Comparison of ENCODE assay signal across 26 cellular contexts in genomic region chr13:97466782-97467181, GRCh38.
"Had no signal": no experiment of that assay in that cellular context is flagged by ENCODE, and none has a peak within 500 bp of the region (broad histone marks: within the 10 kb centered on the region; RNA-seq: fewer than 3 reads in every experiment).

No MANE protein-coding gene starts in this region.

- H3K36me3 ChIP-seq: thoracic aorta, upper lobe of right lung, uterus had no signal

- H2AFZ ChIP-seq: neural progenitor cell had no signal

- H3K9me3 ChIP-seq: esophagus muscularis mucosa, heart right ventricle, psoas muscle, sigmoid colon, spleen, thoracic aorta, tibial nerve, upper lobe of right lung, uterus had no signal

- H3K4me1 ChIP-seq: esophagus muscularis mucosa, neural progenitor cell, psoas muscle, sigmoid colon, upper lobe of right lung, uterus had no signal

- H3K27ac ChIP-seq: coronary artery, esophagus muscularis mucosa, heart right ventricle, neural progenitor cell, psoas muscle, sigmoid colon, thoracic aorta, tibial nerve, upper lobe of right lung, uterus had no signal

- DNase-seq: dermis blood vessel endothelial cell; effector memory CD4-positive, alpha-beta T cell; foreskin melanocyte; glutamatergic neuron; heart right ventricle; hippocampal formation; islet precursor cell; kidney glomerular epithelial cell; naive thymus-derived CD4-positive, alpha-beta T cell; posterior cingulate gyrus; psoas muscle; right cardiac atrium; sigmoid colon; spleen; stimulated activated CD4-positive, alpha-beta T cell treated with anti-CD3 and anti-CD28 coated beads, Interleukin-4, amount 100 ng/mL, for 4 hours; stimulated activated naive CD8-positive, alpha-beta T cell treated with anti-CD3 and anti-CD28 coated beads, Interleukin-15, Interleukin-2, amounts not matched to agents 100 U/mL and 50 U/mL, for 24 hours; upper lobe of right lung; uterus had no signal

- H3K4me2 ChIP-seq: neural progenitor cell had no signal

- H3K9ac ChIP-seq: neural progenitor cell had no signal

- ATAC-seq: heart right ventricle; naive thymus-derived CD4-positive, alpha-beta T cell; psoas muscle; right cardiac atrium; stimulated activated memory B cell treated with anti-CD40 and anti-IgM and Interleukin-4, amounts not matched to agents 10 μg/mL and 1 μg/mL and 100 μg/mL, for 72 hours; stimulated activated naive CD8-positive, alpha-beta T cell treated with anti-CD3 and anti-CD28 coated beads, Interleukin-15, Interleukin-2, amounts not matched to agents 100 U/mL and 50 U/mL, for 24 hours; upper lobe of right lung had no signal

- H3K27me3 ChIP-seq: esophagus muscularis mucosa, heart right ventricle, neural progenitor cell, sigmoid colon, spleen, tibial nerve, upper lobe of right lung, uterus had no signal

- H3K4me3 ChIP-seq: coronary artery, esophagus muscularis mucosa, heart right ventricle, lung, neural progenitor cell, psoas muscle, sigmoid colon, spleen, thoracic aorta, tibial nerve, upper lobe of right lung, uterus had no signal

- FAIRE-seq: endothelial cell of umbilical vein had no signal
